ENCODE assay signal across 22 cellular contexts in genomic region chr4:151771664-151772063, GRCh38.
"Had no signal": no experiment of that assay in that cellular context is flagged by ENCODE, and none has a peak within 500 bp of the region (broad histone marks: within the 10 kb centered on the region; RNA-seq: fewer than 3 reads in every experiment).

No MANE protein-coding gene starts in this region.

- H3K4me3 Mint-ChIP-seq: activated CD4-positive, alpha-beta T cell treated with anti-CD3 and anti-CD28 coated beads, Interleukin-2, amount 10 ng/mL, durations not matched to agents 24 days and 14 days; activated CD8-positive, alpha-beta T cell treated with anti-CD3 and anti-CD28 coated beads, Interleukin-2, amount 10 ng/mL, durations not matched to agents 7 days and 5 days; activated naive CD8-positive, alpha-beta T cell; activated T-cell treated with anti-CD3 and anti-CD28 coated beads, Interleukin-2, amount 50 U/mL, for 72 hours; endodermal cell; natural killer cell; type B pancreatic cell had no signal

- H3K9me3 Mint-ChIP-seq: type B pancreatic cell had no signal

- H3K36me3 Mint-ChIP-seq: type B pancreatic cell had no signal

- DNase-seq: activated CD4-positive, alpha-beta T cell treated with anti-CD3 and anti-CD28 coated beads, Interleukin-2, amount 10 ng/mL, durations not matched to agents 24 days and 14 days; activated CD4-positive, CD25-positive, alpha-beta regulatory T cell; activated CD8-positive, alpha-beta memory T cell treated with anti-CD3 and anti-CD28 coated beads, Interleukin-2, amount 50 U/mL, for 4 hours; activated CD8-positive, alpha-beta T cell treated with anti-CD3 and anti-CD28 coated beads, Interleukin-2, amount 10 ng/mL, durations not matched to agents 7 days and 5 days; activated gamma-delta T cell; activated T-cell treated with anti-CD3 and anti-CD28 coated beads, Interleukin-2, amount 50 U/mL, for 72 hours; anterior cingulate cortex; endodermal cell; hypothalamus; kidney; left ventricle myocardium superior; mesenchymal stem cell; natural killer cell; occipital lobe; right cardiac atrium; small intestine; stimulated activated CD4-positive, alpha-beta T cell treated with anti-CD3 and anti-CD28 coated beads, Interleukin-4, amount 100 ng/mL, for 4 hours; stimulated activated CD8-positive, alpha-beta memory T cell treated with anti-CD3 and anti-CD28 coated beads, Interleukin-4, amount 100 ng/mL, for 48 hours; stimulated activated naive CD4-positive, alpha-beta T cell treated with Interleukin-2 at 50 U/mL for 16 hours; substantia nigra had no signal

- H3K4me1 Mint-ChIP-seq: activated CD4-positive, alpha-beta T cell treated with anti-CD3 and anti-CD28 coated beads, Interleukin-2, amount 10 ng/mL, durations not matched to agents 24 days and 14 days; endodermal cell; natural killer cell had no signal

- H3K27ac Mint-ChIP-seq: activated CD4-positive, alpha-beta T cell treated with anti-CD3 and anti-CD28 coated beads, Interleukin-2, amount 10 ng/mL, durations not matched to agents 24 days and 14 days; activated CD8-positive, alpha-beta T cell treated with anti-CD3 and anti-CD28 coated beads, Interleukin-2, amount 10 ng/mL, durations not matched to agents 7 days and 5 days; activated naive CD8-positive, alpha-beta T cell; activated T-cell treated with anti-CD3 and anti-CD28 coated beads, Interleukin-2, amount 50 U/mL, for 72 hours; endodermal cell; natural killer cell; type B pancreatic cell had no signal
